Comparison of ENCODE assay signal across 1 cellular context in genomic region chr1:212792396-212792908, GRCh38.
TF ChIP-seq lines count a peak whose summit lies in the region.

No MANE protein-coding gene starts in this region.

TF ChIP-seq in HCT116, 20 proteins besides CTCF, POLR2A, EP300 and RAD21 (continued from another document):
- TF ChIP-seq ATF3 (IDR thresholded peaks at IDR 0.05) (no peak), EGR1 (IDR thresholded peaks at IDR 0.05; ENCODE audit: low read depth) (no peak), ZNF274 (IDR thresholded peaks at IDR 0.05; ENCODE audit: low read depth, low read length) (no peak), ZFX (IDR thresholded peaks at IDR 0.05) (no peak), FOSL1 (IDR thresholded peaks at IDR 0.05; ENCODE audit: low read depth) (no peak)
